1 cellular context compared by ENCODE assay signal in genomic region chr19:941292-942132, GRCh38.
TF ChIP-seq lines count a peak whose summit lies in the region.

No MANE protein-coding gene starts in this region.

TF ChIP-seq in GM23338, 12 proteins besides CTCF, POLR2A, EP300 and RAD21 (continued from another document):
- TF ChIP-seq ETS1 (IDR thresholded peaks at IDR 0.05) (no peak), NANOG (IDR thresholded peaks at IDR 0.05; ENCODE audit: borderline replicate concordance) (no peak), EZH2phosphoT487 (IDR thresholded peaks at IDR 0.05; ENCODE audit: unreplicated experiment) (no peak)
